ENCODE assay signal across 9 cellular contexts in the genomic region with DNA sequence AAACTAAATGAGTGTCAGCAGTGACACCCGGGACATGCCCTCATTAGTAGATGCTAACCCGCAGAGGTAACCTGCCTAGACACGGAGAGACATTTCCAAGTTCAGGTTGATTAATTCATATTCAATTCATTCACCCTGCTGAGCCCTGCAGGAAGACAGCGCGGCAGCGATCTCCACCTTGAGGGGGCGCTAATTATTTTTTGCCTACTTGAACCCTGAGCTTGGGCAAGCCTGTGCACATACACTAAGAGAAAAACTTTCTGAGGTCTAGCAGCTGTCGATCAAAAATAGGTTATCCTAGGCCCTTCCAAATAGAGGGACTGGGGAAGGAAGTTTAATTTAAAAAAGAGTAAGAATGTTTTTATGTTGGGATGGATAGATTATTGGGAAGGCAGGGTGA. TPM values are rescaled to one million over a fixed set of nuclear protein-coding genes. Genes with fewer than 3 reads are reported as not detected.
A peak's percentile ranks its signal among the peaks of the same experiment; 100 is the strongest.
DNase-seq lines count a peak whose midpoint lies in the region; ATAC-seq, FAIRE-seq and TF ChIP-seq lines count a peak whose summit lies in the region.
"Had no signal": no experiment of that assay in that cellular context is flagged by ENCODE, and none has a peak within 500 bp of the region (broad histone marks: within the 10 kb centered on the region; RNA-seq: fewer than 3 reads in every experiment).

No MANE protein-coding gene starts in this region.

- H3K4me1 Mint-ChIP-seq in WTC11: peaks cover 27% of the 10 kb centered on the region

- ATAC-seq in WTC11: no peak
- no peak for ATAC-seq in activated naive CD4-positive, alpha-beta T cell treated with anti-CD3 and anti-CD28 coated beads, Interleukin-2, amount 50 U/mL, for 72 hours
- ATAC-seq: T-cell had no signal

- POLR2A ChIA-PET in HEK293T (lab: Yijun Ruan, JAX) (interaction anchor here (0.9 kb wide), 1 partner anchor 291 kb away, joined by 3 read pairs; no protein-coding TSS in a partner anchor), WTC11 (lab: Charles Lee) (no interaction called here)

- H3K4me3 ChIP-seq in BE2C (ENCODE audit: low read depth, low read length): no peak overlapping the region

- peak overlapping the region; percentile 77 for H3K4me3 Mint-ChIP-seq in WTC11

- no peaks in the 10 kb centered on the region for H3K9me3 ChIP-seq in BE2C

- no peaks in the 10 kb centered on the region for H3K9me3 Mint-ChIP-seq in WTC11
- peaks cover 0 to 3% of the 10 kb centered on the region in 2 donors for H3K9me3 Mint-ChIP-seq in activated naive CD4-positive, alpha-beta T cell treated with anti-CD3 and anti-CD28 coated beads, Interleukin-2, amount 50 U/mL, for 72 hours
- H3K9me3 Mint-ChIP-seq: T-cell had no signal

- peaks cover 16% of the 10 kb centered on the region for H3K27me3 ChIP-seq in BE2C

- no peak for FAIRE-seq in RCC 7860 (lab: Jason Lieb, UNC)

- CTCF ChIA-PET in HEK293T (lab: Yijun Ruan, JAX): interaction anchor here (0.5 to 1.4 kb wide), 2 partner anchors 16 to 232 kb away, joined by 3 to 7 read pairs; no protein-coding TSS in a partner anchor
- CTCF ChIA-PET in WTC11 (lab: Charles Lee): interaction anchor here (0.6 to 3.1 kb wide), 25 partner anchors 8 to 312 kb away, joined by 3 to 18 read pairs (median 3); partner anchors contain the start of gene LYPD6B

- no peaks in the 10 kb centered on the region for H3K4me1 ChIP-seq in BE2C

- no peak overlapping the region for H3K27ac Mint-ChIP-seq in WTC11
- no peak overlapping the region for H3K27ac Mint-ChIP-seq in activated naive CD4-positive, alpha-beta T cell treated with anti-CD3 and anti-CD28 coated beads, Interleukin-2, amount 50 U/mL, for 72 hours
- H3K27ac Mint-ChIP-seq: T-cell had no signal

- H3K27me3 Mint-ChIP-seq in WTC11 (ENCODE audit: low read depth): peaks cover 20% of the 10 kb centered on the region

- peak; percentile 28 for TF ChIP-seq CTCF in BE2C (IDR thresholded peaks at IDR 0.05; ENCODE audit: low read depth, low read length)
- peak; percentile 46; the same call in 1 of the 2 replicates for TF ChIP-seq CTCF in WTC11 (IDR thresholded peaks at IDR 0.05)

- DNase-seq in BE2C: no peak
- peak; percentile 46 for DNase-seq in HEK293T (ENCODE audit: extremely low spot score)
- peak; percentile 52 for DNase-seq in WTC11 (ENCODE audit: low spot score)
- peak; percentile 36 for DNase-seq in left kidney (ENCODE audit: low read depth, low spot score)
- DNase-seq in medulla oblongata (ENCODE audit: extremely low spot score): no peak
- DNase-seq in superior temporal gyrus (ENCODE audit: extremely low spot score): no peak
- no peak for DNase-seq in RCC 7860 (ENCODE audit: low spot score)
- DNase-seq in activated naive CD4-positive, alpha-beta T cell treated with anti-CD3 and anti-CD28 coated beads, Interleukin-2, amount 50 U/mL, for 72 hours (ENCODE audit: low spot score in 2 of 2): no peak
- DNase-seq: T-cell had no signal

- no peaks in the 10 kb centered on the region for H3K36me3 Mint-ChIP-seq in WTC11
- peaks cover 0 to 26% of the 10 kb centered on the region in 2 donors for H3K36me3 Mint-ChIP-seq in activated naive CD4-positive, alpha-beta T cell treated with anti-CD3 and anti-CD28 coated beads, Interleukin-2, amount 50 U/mL, for 72 hours
- H3K36me3 Mint-ChIP-seq: T-cell had no signal

- no peaks in the 10 kb centered on the region for H3K36me3 ChIP-seq in BE2C

TF ChIP-seq in HEK293T, 16 proteins besides CTCF, POLR2A, EP300 and RAD21:
- TF ChIP-seq L3MBTL2 (conservative IDR thresholded peaks at IDR 0.05): no peak
- peak; percentile 58; the same call in 1 of the 2 replicates for TF ChIP-seq PKNOX1 (IDR thresholded peaks at IDR 0.05)
- TF ChIP-seq FOXM1 (IDR thresholded peaks at IDR 0.05; ENCODE audit: borderline replicate concordance): no peak
- TF ChIP-seq ZNF384 (IDR thresholded peaks at IDR 0.05): no peak

TF ChIP-seq in WTC11, 78 proteins besides CTCF, POLR2A, EP300 and RAD21:
- TF ChIP-seq, protein P1, sequence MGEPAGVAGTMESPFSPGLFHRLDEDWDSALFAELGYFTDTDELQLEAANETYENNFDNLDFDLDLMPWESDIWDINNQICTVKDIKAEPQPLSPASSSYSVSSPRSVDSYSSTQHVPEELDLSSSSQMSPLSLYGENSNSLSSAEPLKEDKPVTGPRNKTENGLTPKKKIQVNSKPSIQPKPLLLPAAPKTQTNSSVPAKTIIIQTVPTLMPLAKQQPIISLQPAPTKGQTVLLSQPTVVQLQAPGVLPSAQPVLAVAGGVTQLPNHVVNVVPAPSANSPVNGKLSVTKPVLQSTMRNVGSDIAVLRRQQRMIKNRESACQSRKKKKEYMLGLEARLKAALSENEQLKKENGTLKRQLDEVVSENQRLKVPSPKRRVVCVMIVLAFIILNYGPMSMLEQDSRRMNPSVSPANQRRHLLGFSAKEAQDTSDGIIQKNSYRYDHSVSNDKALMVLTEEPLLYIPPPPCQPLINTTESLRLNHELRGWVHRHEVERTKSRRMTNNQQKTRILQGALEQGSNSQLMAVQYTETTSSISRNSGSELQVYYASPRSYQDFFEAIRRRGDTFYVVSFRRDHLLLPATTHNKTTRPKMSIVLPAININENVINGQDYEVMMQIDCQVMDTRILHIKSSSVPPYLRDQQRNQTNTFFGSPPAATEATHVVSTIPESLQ (CRISPR knock-in tag; IDR thresholded peaks at IDR 0.05): no peak
- TF ChIP-seq FOXP1 (CRISPR knock-in tag; IDR thresholded peaks at IDR 0.05; ENCODE audit: borderline replicate concordance): no peak
- no peak for TF ChIP-seq NFE2L1 (CRISPR knock-in tag; IDR thresholded peaks at IDR 0.05)
- TF ChIP-seq, protein P2, sequence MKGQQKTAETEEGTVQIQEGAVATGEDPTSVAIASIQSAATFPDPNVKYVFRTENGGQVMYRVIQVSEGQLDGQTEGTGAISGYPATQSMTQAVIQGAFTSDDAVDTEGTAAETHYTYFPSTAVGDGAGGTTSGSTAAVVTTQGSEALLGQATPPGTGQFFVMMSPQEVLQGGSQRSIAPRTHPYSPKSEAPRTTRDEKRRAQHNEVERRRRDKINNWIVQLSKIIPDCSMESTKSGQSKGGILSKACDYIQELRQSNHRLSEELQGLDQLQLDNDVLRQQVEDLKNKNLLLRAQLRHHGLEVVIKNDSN (CRISPR knock-in tag; IDR thresholded peaks at IDR 0.05): no peak
- TF ChIP-seq SP1 (CRISPR knock-in tag; conservative IDR thresholded peaks at IDR 0.05): no peak

RNA-seq across cellular contexts. Expression of gene LYPD6, which starts 1.3 kb away (rescaled TPM):
- polyA plus RNA-seq in BE2C (2012; ENCODE audit: insufficient read depth, insufficient read length, low read depth): not detected
- 4.8 to 5.1 TPM (median 5.0 TPM) in 3 replicates for total RNA-seq in WTC11 (2021)
- not detected for total RNA-seq in activated naive CD4-positive, alpha-beta T cell treated with anti-CD3 and anti-CD28 coated beads, Interleukin-2, amount 50 U/mL, for 72 hours
- total RNA-seq: T-cell had no signal

Comparison
In these comparisons a context has a peak if more than half of its experiments do, and no peak if none do; other contexts are left out.
1. DNase-seq: peak in HEK293T (single experiment), WTC11 (single experiment) and left kidney (single experiment); none in BE2C (single experiment), medulla oblongata (single experiment), superior temporal gyrus (single experiment), RCC 7860 (single experiment) and activated naive CD4-positive, alpha-beta T cell treated with anti-CD3 and anti-CD28 coated beads, Interleukin-2, amount 50 U/mL, for 72 hours (0 of 2).